In genomic region chr4:181517521-181517920, GRCh38 we compare ENCODE assay signal across 28 cellular contexts.
"Had no signal": no experiment of that assay in that cellular context is flagged by ENCODE, and none has a peak within 500 bp of the region (broad histone marks: within the 10 kb centered on the region; RNA-seq: fewer than 3 reads in every experiment).

No MANE protein-coding gene starts in this region.

- H3K9me3 ChIP-seq: ascending aorta, left ventricle myocardium inferior, right lobe of liver, thoracic aorta, vagina had no signal

- H3K4me2 ChIP-seq: hepatocyte had no signal

- H3K36me3 ChIP-seq: ascending aorta, left ventricle myocardium inferior, right lobe of liver, thoracic aorta, vagina had no signal

- H3K4me3 Mint-ChIP-seq: activated B cell treated with CpG ODN at 0.5 μM for 24 hours; activated CD4-positive, alpha-beta T cell treated with anti-CD3 and anti-CD28 coated beads for 36 hours; activated T-cell treated with anti-CD3 and anti-CD28 coated beads, Interleukin-2, amount 50 U/mL, for 24 hours; activated T-helper 17 cell treated with anti-CD3 and anti-CD28 coated beads, Interleukin-2, amount 50 U/mL, for 72 hours; immature natural killer cell; nephron; stimulated activated memory B cell treated with anti-CD40 and anti-IgM and Interleukin-4, amounts not matched to agents 10 μg/mL and 1 μg/mL and 100 μg/mL, for 72 hours; T-helper 1 cell treated with Interleukin-12 subunit alpha and Interleukin-12 subunit beta and Interleukin-4 antibody, amounts not matched to agents 30 μg/mL and 1 μg/mL, for 36 hours; type B pancreatic cell had no signal

- H3K4me3 ChIP-seq: ascending aorta, hepatocyte, left ventricle myocardium inferior, right lobe of liver, skin epidermis, thoracic aorta, vagina had no signal

- H3K27ac ChIP-seq: ascending aorta, epithelial cell of prostate, hepatocyte, left ventricle myocardium inferior, right lobe of liver, skin epidermis, thoracic aorta, vagina had no signal

- H3K79me2 ChIP-seq: hepatocyte had no signal

- H3K27me3 ChIP-seq: ascending aorta, hepatocyte, right lobe of liver, vagina had no signal

- H3K4me1 Mint-ChIP-seq: activated B cell treated with CpG ODN at 0.5 μM for 24 hours; activated CD4-positive, alpha-beta T cell treated with anti-CD3 and anti-CD28 coated beads for 36 hours; activated T-helper 17 cell treated with anti-CD3 and anti-CD28 coated beads, Interleukin-2, amount 50 U/mL, for 72 hours; immature natural killer cell; nephron; stimulated activated memory B cell treated with anti-CD40 and anti-IgM and Interleukin-4, amounts not matched to agents 10 μg/mL and 1 μg/mL and 100 μg/mL, for 72 hours had no signal

- H3K27me3 Mint-ChIP-seq: activated B cell treated with CpG ODN at 0.5 μM for 24 hours; activated CD4-positive, alpha-beta T cell treated with anti-CD3 and anti-CD28 coated beads for 36 hours; activated T-cell treated with anti-CD3 and anti-CD28 coated beads, Interleukin-2, amount 50 U/mL, for 24 hours; activated T-helper 17 cell treated with anti-CD3 and anti-CD28 coated beads, Interleukin-2, amount 50 U/mL, for 72 hours; stimulated activated memory B cell treated with anti-CD40 and anti-IgM and Interleukin-4, amounts not matched to agents 10 μg/mL and 1 μg/mL and 100 μg/mL, for 72 hours; type B pancreatic cell had no signal

- H3K36me3 Mint-ChIP-seq: activated naive CD4-positive, alpha-beta T cell treated with anti-CD3 and anti-CD28 coated beads, Interleukin-2, amount 50 U/mL, for 72 hours; immature natural killer cell; stimulated activated memory B cell treated with anti-CD40 and anti-IgM and Interleukin-4, amounts not matched to agents 10 μg/mL and 1 μg/mL and 100 μg/mL, for 72 hours; type B pancreatic cell had no signal

- H2AFZ ChIP-seq: hepatocyte had no signal

- ATAC-seq: activated CD4-positive, alpha-beta T cell treated with anti-CD3 and anti-CD28 coated beads for 36 hours; activated naive CD4-positive, alpha-beta T cell treated with anti-CD3 and anti-CD28 coated beads, Interleukin-2, amount 50 U/mL, for 72 hours; activated T-helper 17 cell treated with anti-CD3 and anti-CD28 coated beads, Interleukin-2, amount 50 U/mL, for 72 hours; right lobe of liver; stimulated activated memory B cell treated with anti-CD40 and anti-IgM and Interleukin-4, amounts not matched to agents 10 μg/mL and 1 μg/mL and 100 μg/mL, for 72 hours had no signal

- DNase-seq: activated B cell treated with CpG ODN at 0.5 μM for 24 hours; activated CD4-positive, alpha-beta T cell treated with anti-CD3 and anti-CD28 coated beads for 36 hours; activated CD4-positive, alpha-beta T cell treated with anti-CD3 and anti-CD28 coated beads, Interleukin-2, amount 50 U/mL, for 4 hours; activated CD8-positive, alpha-beta memory T cell treated with anti-CD3 and anti-CD28 coated beads for 24 hours; activated CD8-positive, alpha-beta memory T cell treated with anti-CD3 and anti-CD28 coated beads, Interleukin-2, amount 50 U/mL, for 4 hours; activated T-cell treated with anti-CD3 and anti-CD28 coated beads, Interleukin-2, amount 50 U/mL, for 24 hours; cerebellar nuclear complex; glutamatergic neuron; immature natural killer cell; kidney glomerular epithelial cell; left ventricle myocardium inferior; mammary epithelial cell; nucleus accumbens; right lobe of liver; stimulated activated CD4-positive, alpha-beta T cell treated with anti-CD3 and anti-CD28 coated beads, Interleukin-2, amount 100 ng/mL, for 24 hours; T1000 had no signal

- H3K27ac Mint-ChIP-seq: activated B cell treated with CpG ODN at 0.5 μM for 24 hours; activated CD4-positive, alpha-beta T cell treated with anti-CD3 and anti-CD28 coated beads for 36 hours; activated naive CD4-positive, alpha-beta T cell treated with anti-CD3 and anti-CD28 coated beads, Interleukin-2, amount 50 U/mL, for 72 hours; activated T-cell treated with anti-CD3 and anti-CD28 coated beads, Interleukin-2, amount 50 U/mL, for 24 hours; activated T-helper 17 cell treated with anti-CD3 and anti-CD28 coated beads, Interleukin-2, amount 50 U/mL, for 72 hours; immature natural killer cell; nephron; stimulated activated memory B cell treated with anti-CD40 and anti-IgM and Interleukin-4, amounts not matched to agents 10 μg/mL and 1 μg/mL and 100 μg/mL, for 72 hours; T-helper 1 cell treated with Interleukin-12 subunit alpha and Interleukin-12 subunit beta and Interleukin-4 antibody, amounts not matched to agents 30 μg/mL and 1 μg/mL, for 36 hours; type B pancreatic cell had no signal

- H3K9me3 Mint-ChIP-seq: activated B cell treated with CpG ODN at 0.5 μM for 24 hours; nephron; stimulated activated memory B cell treated with anti-CD40 and anti-IgM and Interleukin-4, amounts not matched to agents 10 μg/mL and 1 μg/mL and 100 μg/mL, for 72 hours; T-helper 1 cell treated with Interleukin-12 subunit alpha and Interleukin-12 subunit beta and Interleukin-4 antibody, amounts not matched to agents 30 μg/mL and 1 μg/mL, for 36 hours had no signal

- H3K4me1 ChIP-seq: ascending aorta, left ventricle myocardium inferior, right lobe of liver, vagina had no signal
